ENCODE assay signal across 8 cellular contexts in the genomic region with DNA sequence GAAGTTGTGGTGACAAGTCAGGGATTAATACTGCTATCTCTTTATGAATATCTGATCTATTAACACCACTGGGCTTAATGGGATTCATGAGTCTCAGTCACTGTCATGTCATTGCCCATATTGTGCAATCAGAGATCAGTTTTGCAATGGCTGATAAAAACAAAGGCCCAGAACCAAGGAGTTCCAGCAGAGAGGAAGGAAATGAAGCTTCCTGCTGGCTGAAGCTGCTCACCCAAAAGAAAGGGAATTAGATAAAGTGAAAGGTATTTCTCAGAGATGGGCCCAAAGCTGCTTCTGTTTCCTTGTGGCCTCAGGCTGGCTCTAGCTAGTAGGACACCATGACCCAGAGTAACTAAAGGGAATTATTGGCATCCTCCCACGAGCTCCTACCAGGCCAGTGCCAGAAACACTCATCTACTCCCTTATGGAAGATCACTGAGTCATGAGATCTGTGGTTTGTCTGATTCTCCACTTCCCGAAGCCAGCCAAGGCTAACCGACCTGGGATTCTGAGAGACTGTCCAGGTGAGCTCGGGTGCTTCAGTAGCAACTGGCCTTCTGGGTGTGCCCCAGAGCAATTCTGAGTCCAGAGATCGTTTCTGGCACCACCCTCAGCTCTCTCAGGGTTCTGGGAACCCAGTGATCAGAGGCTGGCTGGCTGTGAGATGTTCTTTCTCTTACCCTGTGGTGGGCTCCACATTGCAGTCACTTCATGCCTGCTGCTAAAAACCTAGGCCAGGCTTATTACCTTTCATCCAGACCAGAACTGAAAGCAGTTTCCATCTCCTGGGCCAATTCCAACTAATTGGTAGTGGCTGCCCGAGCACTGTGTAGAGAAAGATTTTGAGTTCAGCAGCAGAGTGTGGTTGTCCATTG.
DNase-seq lines count a peak whose midpoint lies in the region; ATAC-seq and TF ChIP-seq lines count a peak whose summit lies in the region.

No MANE protein-coding gene starts in this region.

- in situ Hi-C loops in G401 (cut with HindIII; ENCODE audit: low sequenced_read_pairs) = no loop called here

- H3K4me3 Mint-ChIP-seq in nephron progenitor cell = no peak overlapping the region
- H3K4me3 Mint-ChIP-seq in naive thymus-derived CD8-positive, alpha-beta T cell = no peak overlapping the region

- peaks cover 28% of the 10 kb centered on the region for H3K4me1 Mint-ChIP-seq in nephron progenitor cell
- H3K4me1 Mint-ChIP-seq in naive thymus-derived CD8-positive, alpha-beta T cell = peaks cover 2 to 30% (median 13%) of the 10 kb centered on the region in 4 donors

- POLR2A ChIA-PET in naive thymus-derived CD8-positive, alpha-beta T cell (lab: Charles Lee) = no interaction called here

- H3K27ac Mint-ChIP-seq in nephron progenitor cell = peak overlapping the region; percentile 73
- H3K27ac Mint-ChIP-seq in naive thymus-derived CD8-positive, alpha-beta T cell = peak overlapping the region in 2 of 10 donors; percentile 45 to 53

- TF ChIP-seq CTCF in epithelial cell of proximal tubule (conservative IDR thresholded peaks at IDR 0.05; ENCODE audit: low read depth, low read length) = no peak
- no peak for TF ChIP-seq CTCF in nephron progenitor cell (IDR thresholded peaks at IDR 0.05)

- ATAC-seq in HG02852 (IDR thresholded peaks at IDR 0.05; ENCODE audit: unreplicated experiment) = no peak
- no peak for ATAC-seq in HG03108 (IDR thresholded peaks at IDR 0.05; ENCODE audit: unreplicated experiment)
- ATAC-seq in naive thymus-derived CD8-positive, alpha-beta T cell = no peak

- peaks cover 8% of the 10 kb centered on the region for H3K9me3 Mint-ChIP-seq in nephron progenitor cell
- H3K9me3 Mint-ChIP-seq in naive thymus-derived CD8-positive, alpha-beta T cell = peaks cover 0 to 16% (median 8%) of the 10 kb centered on the region in 9 donors

- peak; percentile 76 for DNase-seq in G401 (ENCODE audit: low spot score)
- peak; percentile 97 for DNase-seq in RPMI7951 (ENCODE audit: low read depth)
- peak; percentile 91 for DNase-seq in epithelial cell of proximal tubule (ENCODE audit: low read depth)
- DNase-seq in nephron progenitor cell = no peak
- DNase-seq in NCI-H2227 (lab: John Stamatoyannopoulos, UW; ENCODE audit: unreplicated experiment) = no peak
- no peak for DNase-seq in naive thymus-derived CD8-positive, alpha-beta T cell

- no peak overlapping the region for H3K4me3 ChIP-seq in epithelial cell of proximal tubule (ENCODE audit: low read depth, low read length)

- H3K36me3 Mint-ChIP-seq in nephron progenitor cell (ENCODE audit: low read depth) = no peaks in the 10 kb centered on the region
- H3K36me3 Mint-ChIP-seq in naive thymus-derived CD8-positive, alpha-beta T cell = peaks cover 0 to 8% (median 6%) of the 10 kb centered on the region in 3 donors

- peaks cover 4% of the 10 kb centered on the region for H3K27me3 Mint-ChIP-seq in nephron progenitor cell (ENCODE audit: low read depth, poor library complexity)
- H3K27me3 Mint-ChIP-seq in naive thymus-derived CD8-positive, alpha-beta T cell = no peaks in the 10 kb centered on the region

Comparison
In these comparisons a context has a peak if more than half of its experiments do, and no peak if none do; other contexts are left out.
1. DNase-seq: peak in G401 (single experiment), RPMI7951 (single experiment) and epithelial cell of proximal tubule (single experiment); none in nephron progenitor cell (single experiment), NCI-H2227 (single experiment) and naive thymus-derived CD8-positive, alpha-beta T cell (0 of 10).